In genomic region chr5:96297867-96298266, GRCh38 we compare ENCODE assay signal across 1 cellular context.
TF ChIP-seq lines count a peak whose summit lies in the region.

No MANE protein-coding gene starts in this region.

TF ChIP-seq in HepG2, 621 proteins besides CTCF, POLR2A, EP300 and RAD21 (continued from another document and continues in another):
- TF ChIP-seq CSRNP2 (CRISPR knock-in tag; conservative IDR thresholded peaks at IDR 0.05; ENCODE audit: low read depth) = no peak
- TF ChIP-seq CHD4 (IDR thresholded peaks at IDR 0.05; ENCODE audit: borderline replicate concordance, low read length) = no peak; the same call in 1 of the 2 replicates
- no peak for TF ChIP-seq MTERF4 (CRISPR knock-in tag; IDR thresholded peaks at IDR 0.05)
- TF ChIP-seq CEBPG (CRISPR knock-in tag; IDR thresholded peaks at IDR 0.05) = peak; percentile 99
- TF ChIP-seq FOXK2 (IDR thresholded peaks at IDR 0.05) = peak; percentile 53
- no peak for TF ChIP-seq RNF219 (CRISPR knock-in tag; IDR thresholded peaks at IDR 0.05)
- no peak for TF ChIP-seq PHF20 (CRISPR knock-in tag; IDR thresholded peaks at IDR 0.05)
- TF ChIP-seq ZNF501 (CRISPR knock-in tag; IDR thresholded peaks at IDR 0.05) = no peak
- no peak for TF ChIP-seq SNRNP70 (IDR thresholded peaks at IDR 0.05; ENCODE audit: low read depth, low read length)
- no peak for TF ChIP-seq PCBP2 (optimal IDR thresholded peaks at IDR 0.05; ENCODE audit: low read depth, low read length, poor library complexity, severe bottlenecking)
- no peak for TF ChIP-seq ZNF616 (CRISPR knock-in tag; IDR thresholded peaks at IDR 0.05; ENCODE audit: low read depth)
- TF ChIP-seq ZFY (CRISPR knock-in tag; IDR thresholded peaks at IDR 0.05) = peak; percentile 56
- no peak for TF ChIP-seq RNF2 (conservative IDR thresholded peaks at IDR 0.05; ENCODE audit: low read depth)
- peak; percentile 68 for TF ChIP-seq BHLHE40 (IDR thresholded peaks at IDR 0.05; ENCODE audit: low read length)
- no peak for TF ChIP-seq ZNF883 (CRISPR knock-in tag; IDR thresholded peaks at IDR 0.05; ENCODE audit: not compliant biosample characterization)
- peak; percentile 97 for TF ChIP-seq PPARG (CRISPR knock-in tag; conservative IDR thresholded peaks at IDR 0.05)
- TF ChIP-seq PLRG1 (conservative IDR thresholded peaks at IDR 0.05) = no peak
- no peak for TF ChIP-seq ZNF777 (CRISPR knock-in tag; IDR thresholded peaks at IDR 0.05)
- TF ChIP-seq PRMT3 (CRISPR knock-in tag; IDR thresholded peaks at IDR 0.05; ENCODE audit: borderline replicate concordance, low read depth) = no peak
- TF ChIP-seq ZNF569 (CRISPR knock-in tag; IDR thresholded peaks at IDR 0.05; ENCODE audit: borderline replicate concordance) = no peak
- no peak for TF ChIP-seq PLSCR1 (CRISPR knock-in tag; IDR thresholded peaks at IDR 0.05; ENCODE audit: borderline replicate concordance)
- TF ChIP-seq NR0B2 (CRISPR knock-in tag; IDR thresholded peaks at IDR 0.05) = no peak
- TF ChIP-seq ZNF660 (CRISPR knock-in tag; IDR thresholded peaks at IDR 0.05; ENCODE audit: borderline replicate concordance, low read depth) = no peak
- peak; percentile 95 for TF ChIP-seq HDAC2 (CRISPR knock-in tag; IDR thresholded peaks at IDR 0.05)
- TF ChIP-seq ZNF672 (CRISPR knock-in tag; IDR thresholded peaks at IDR 0.05) = no peak
- peak; percentile 78; the same call in 1 of the 2 replicates for TF ChIP-seq ZNF580 (CRISPR knock-in tag; IDR thresholded peaks at IDR 0.05; ENCODE audit: borderline replicate concordance, low read depth)
- no peak for TF ChIP-seq RORA (CRISPR knock-in tag; IDR thresholded peaks at IDR 0.05)
- TF ChIP-seq ZFP37 (CRISPR knock-in tag; IDR thresholded peaks at IDR 0.05; ENCODE audit: borderline replicate concordance) = no peak
- no peak for TF ChIP-seq ZNF775 (CRISPR knock-in tag; IDR thresholded peaks at IDR 0.05; ENCODE audit: borderline replicate concordance)
- no peak for TF ChIP-seq ZBTB2 (CRISPR knock-in tag; IDR thresholded peaks at IDR 0.05; ENCODE audit: low read depth)
- TF ChIP-seq HOXA9 (CRISPR knock-in tag; IDR thresholded peaks at IDR 0.05; ENCODE audit: borderline replicate concordance) = no peak
- no peak for TF ChIP-seq MYNN (CRISPR knock-in tag; IDR thresholded peaks at IDR 0.05; ENCODE audit: low read depth)
- no peak for TF ChIP-seq KLF9 (CRISPR knock-in tag; IDR thresholded peaks at IDR 0.05; ENCODE audit: low read depth)
- no peak for TF ChIP-seq ZNF746 (CRISPR knock-in tag; IDR thresholded peaks at IDR 0.05)
- no peak for TF ChIP-seq ZSCAN31 (CRISPR knock-in tag; IDR thresholded peaks at IDR 0.05; ENCODE audit: low read depth)
- no peak for TF ChIP-seq SOX6 (IDR thresholded peaks at IDR 0.05)
- peak; percentile 95 for TF ChIP-seq SOX6 (CRISPR knock-in tag; IDR thresholded peaks at IDR 0.05)
- no peak for TF ChIP-seq TOPORS (CRISPR knock-in tag; IDR thresholded peaks at IDR 0.05)
- no peak for TF ChIP-seq ZNF350 (CRISPR knock-in tag; IDR thresholded peaks at IDR 0.05; ENCODE audit: borderline replicate concordance, low read depth)
- TF ChIP-seq KLF15 (CRISPR knock-in tag; IDR thresholded peaks at IDR 0.05; ENCODE audit: borderline replicate concordance) = no peak
- no peak for TF ChIP-seq TRAFD1 (CRISPR knock-in tag; IDR thresholded peaks at IDR 0.05; ENCODE audit: borderline replicate concordance)
- TF ChIP-seq ZC3H13 (CRISPR knock-in tag; IDR thresholded peaks at IDR 0.05) = no peak
- TF ChIP-seq ZBTB4 (CRISPR knock-in tag; IDR thresholded peaks at IDR 0.05; ENCODE audit: borderline replicate concordance) = no peak
- TF ChIP-seq HIVEP1 (CRISPR knock-in tag; IDR thresholded peaks at IDR 0.05) = no peak
- TF ChIP-seq IRF2 (CRISPR knock-in tag; IDR thresholded peaks at IDR 0.05) = peak; percentile 89
- peak; percentile 89 for TF ChIP-seq MAX (IDR thresholded peaks at IDR 0.05)
- TF ChIP-seq SP2 (CRISPR knock-in tag; IDR thresholded peaks at IDR 0.05) = no peak
- no peak for TF ChIP-seq HMGA1 (CRISPR knock-in tag; conservative IDR thresholded peaks at IDR 0.05)
- TF ChIP-seq ZFP36L2 (CRISPR knock-in tag; IDR thresholded peaks at IDR 0.05) = no peak
- TF ChIP-seq ZBTB49 (CRISPR knock-in tag; IDR thresholded peaks at IDR 0.05; ENCODE audit: borderline replicate concordance) = no peak
- peak; percentile 53; the same call in 1 of the 2 replicates for TF ChIP-seq FOXA1 (IDR thresholded peaks at IDR 0.05)
- TF ChIP-seq FOXA1 (CRISPR knock-in tag; IDR thresholded peaks at IDR 0.05) = peak; percentile 94
- no peak for TF ChIP-seq ZBTB39 (CRISPR knock-in tag; IDR thresholded peaks at IDR 0.05)
